Comparison of ENCODE assay signal across 1 cellular context in genomic region chr17:43030137-43030767, GRCh38.
TF ChIP-seq lines count a peak whose summit lies in the region.

No MANE protein-coding gene starts in this region.

TF ChIP-seq in WTC11, 78 proteins besides CTCF, POLR2A, EP300 and RAD21 (continued from another document):
- TF ChIP-seq ZNF512 (CRISPR knock-in tag; IDR thresholded peaks at IDR 0.05; ENCODE audit: borderline replicate concordance) (no peak), MAX (CRISPR knock-in tag; IDR thresholded peaks at IDR 0.05) (no peak)
